Comparison of ENCODE assay signal across 15 cellular contexts in genomic region chr14:77005559-77005958, GRCh38.
"Had no signal": no experiment of that assay in that cellular context is flagged by ENCODE, and none has a peak within 500 bp of the region (broad histone marks: within the 10 kb centered on the region; RNA-seq: fewer than 3 reads in every experiment).

No MANE protein-coding gene starts in this region.

- H3K9me3 Mint-ChIP-seq: activated CD8-positive, alpha-beta T cell treated with anti-CD3 and anti-CD28 coated beads for 36 hours; central memory CD8-positive, alpha-beta T cell had no signal

- H3K27me3 Mint-ChIP-seq: central memory CD8-positive, alpha-beta T cell had no signal

- H3K27ac Mint-ChIP-seq: activated CD8-positive, alpha-beta T cell treated with anti-CD3 and anti-CD28 coated beads for 36 hours had no signal

- ATAC-seq: activated CD8-positive, alpha-beta T cell treated with anti-CD3 and anti-CD28 coated beads for 36 hours; gastroesophageal sphincter; left lung; mucosa of descending colon; naive thymus-derived CD8-positive, alpha-beta T cell had no signal

- DNase-seq: activated CD4-positive, alpha-beta T cell treated with anti-CD3 and anti-CD28 coated beads for 4 hours; activated CD8-positive, alpha-beta memory T cell treated with anti-CD3 and anti-CD28 coated beads, Interleukin-2, amount 50 U/mL, for 4 hours; activated CD8-positive, alpha-beta T cell treated with anti-CD3 and anti-CD28 coated beads for 36 hours; effector memory CD4-positive, alpha-beta T cell; left lung; mucosa of descending colon; naive thymus-derived CD8-positive, alpha-beta T cell; occipital lobe; sigmoid colon; stimulated activated CD4-positive, alpha-beta T cell treated with anti-CD3 and anti-CD28 coated beads, Interleukin-12 subunit alpha, Interleukin-12 subunit beta, amount 100 ng/mL, for 4 hours; stimulated activated naive CD4-positive, alpha-beta T cell; testis had no signal

- H3K4me3 Mint-ChIP-seq: activated CD8-positive, alpha-beta T cell treated with anti-CD3 and anti-CD28 coated beads for 36 hours; central memory CD8-positive, alpha-beta T cell; naive thymus-derived CD8-positive, alpha-beta T cell had no signal

- H3K36me3 ChIP-seq: gastroesophageal sphincter, left lung, sigmoid colon had no signal

- H3K4me1 Mint-ChIP-seq: central memory CD8-positive, alpha-beta T cell had no signal

- H3K4me3 ChIP-seq: gastroesophageal sphincter, left lung, mucosa of descending colon, sigmoid colon, testis had no signal

- H3K9me3 ChIP-seq: gastroesophageal sphincter, left lung, mucosa of descending colon, sigmoid colon, testis had no signal

- H3K36me3 Mint-ChIP-seq: naive thymus-derived CD8-positive, alpha-beta T cell had no signal

- H3K27me3 ChIP-seq: gastroesophageal sphincter, left lung, sigmoid colon, testis had no signal

- FAIRE-seq: keratinocyte had no signal

- H3K27ac ChIP-seq: gastroesophageal sphincter, left lung, sigmoid colon, testis had no signal
